ENCODE assay signal across 1 cellular context in genomic region chr2:120546077-120546864, GRCh38.
TF ChIP-seq lines count a peak whose summit lies in the region.

No MANE protein-coding gene starts in this region.

TF ChIP-seq in HepG2, 621 proteins besides CTCF, POLR2A, EP300 and RAD21 (continued from another document and continues in another):
- TF ChIP-seq KDM3A (CRISPR knock-in tag; IDR thresholded peaks at IDR 0.05; ENCODE audit: low read depth) (no peak; the same call in 1 of the 2 replicates), ZSCAN5A (CRISPR knock-in tag; IDR thresholded peaks at IDR 0.05; ENCODE audit: borderline replicate concordance) (peak; percentile 71; the same call in 1 of the 2 replicates), ATF7-NPFF (CRISPR knock-in tag; IDR thresholded peaks at IDR 0.05; ENCODE audit: low read depth) (peak; percentile 33), PHF21A (CRISPR knock-in tag; IDR thresholded peaks at IDR 0.05) (peak; percentile 92), IRF1 (CRISPR knock-in tag; IDR thresholded peaks at IDR 0.05; ENCODE audit: low read depth) (0 out of 2 replicates have a peak, but pooled peaks have one; percentile 83), ZNF577 (CRISPR knock-in tag; IDR thresholded peaks at IDR 0.05; ENCODE audit: borderline replicate concordance, low read depth) (no peak), ZNF580 (CRISPR knock-in tag; IDR thresholded peaks at IDR 0.05; ENCODE audit: borderline replicate concordance, low read depth) (peak; percentile 80; the same call in 1 of the 2 replicates), ZNF709 (CRISPR knock-in tag; IDR thresholded peaks at IDR 0.05) (peak; percentile 94), ATRX (CRISPR knock-in tag; IDR thresholded peaks at IDR 0.05; ENCODE audit: borderline replicate concordance) (no peak), ZEB1 (IDR thresholded peaks at IDR 0.05; ENCODE audit: insufficient replicate concordance, low read depth) (peak; percentile 50), NAIF1 (CRISPR knock-in tag; IDR thresholded peaks at IDR 0.05; ENCODE audit: borderline replicate concordance) (peak; percentile 84; the same call in 1 of the 2 replicates), ZNF572 (CRISPR knock-in tag; IDR thresholded peaks at IDR 0.05) (no peak), ZNF557 (CRISPR knock-in tag; IDR thresholded peaks at IDR 0.05) (peak; percentile 86; the same call in 1 of the 2 replicates), ZBTB38 (CRISPR knock-in tag; IDR thresholded peaks at IDR 0.05) (peak; percentile 99), ZNF558 (CRISPR knock-in tag; IDR thresholded peaks at IDR 0.05; ENCODE audit: borderline replicate concordance) (no peak), THAP7 (CRISPR knock-in tag; IDR thresholded peaks at IDR 0.05) (no peak; the same call in 1 of the 2 replicates), ZNF547 (CRISPR knock-in tag; IDR thresholded peaks at IDR 0.05) (peak; percentile 70), ZNF17 (CRISPR knock-in tag; IDR thresholded peaks at IDR 0.05) (0 out of 2 replicates have a peak, but pooled peaks have one; percentile 41), ZSCAN29 (CRISPR knock-in tag; conservative IDR thresholded peaks at IDR 0.05) (peak; percentile 96), ZNF788 (CRISPR knock-in tag; IDR thresholded peaks at IDR 0.05; ENCODE audit: borderline replicate concordance) (peak; percentile 94), AHDC1 (CRISPR knock-in tag; IDR thresholded peaks at IDR 0.05; ENCODE audit: borderline replicate concordance) (peak; percentile 91), THAP11 (CRISPR knock-in tag; IDR thresholded peaks at IDR 0.05) (peak; percentile 13; the same call in 1 of the 2 replicates), THAP9 (CRISPR knock-in tag; IDR thresholded peaks at IDR 0.05; ENCODE audit: borderline replicate concordance) (peak; percentile 70; the same call in 1 of the 2 replicates), KDM4B (CRISPR knock-in tag; IDR thresholded peaks at IDR 0.05) (peak; percentile 51; the same call in 1 of the 2 replicates), ZNF691 (CRISPR knock-in tag; IDR thresholded peaks at IDR 0.05; ENCODE audit: borderline replicate concordance, low read depth) (peak; percentile 94), ETV6 (CRISPR knock-in tag; conservative IDR thresholded peaks at IDR 0.05) (no peak; the same call in 1 of the 2 replicates), ZBTB3 (CRISPR knock-in tag; IDR thresholded peaks at IDR 0.05; ENCODE audit: borderline replicate concordance, low read depth) (peak; percentile 98), MXD1 (CRISPR knock-in tag; IDR thresholded peaks at IDR 0.05) (peak; percentile 63; the same call in 1 of the 2 replicates), ZBTB42 (CRISPR knock-in tag; IDR thresholded peaks at IDR 0.05) (peak; percentile 98), ZNF503 (CRISPR knock-in tag; IDR thresholded peaks at IDR 0.05) (peak; percentile 74; the same call in 1 of the 2 replicates), CREB1 (IDR thresholded peaks at IDR 0.05) (peak; percentile 93), CREB1 (CRISPR knock-in tag; IDR thresholded peaks at IDR 0.05) (peak; percentile 87), ATF3 (CRISPR knock-in tag; IDR thresholded peaks at IDR 0.05) (peak; percentile 98), CREM (IDR thresholded peaks at IDR 0.05) (peak; percentile 87), CREM (CRISPR knock-in tag; IDR thresholded peaks at IDR 0.05) (no peak), HNRNPH1 (optimal IDR thresholded peaks at IDR 0.05; ENCODE audit: low read depth, low read length) (no peak), STAT6 (CRISPR knock-in tag; IDR thresholded peaks at IDR 0.05; ENCODE audit: borderline replicate concordance) (0 out of 2 replicates have a peak, but pooled peaks have one; percentile 46), RBAK (CRISPR knock-in tag; IDR thresholded peaks at IDR 0.05) (peak; percentile 49), PHF20 (CRISPR knock-in tag; IDR thresholded peaks at IDR 0.05) (peak; percentile 37; the same call in 1 of the 2 replicates), JUNB (CRISPR knock-in tag; IDR thresholded peaks at IDR 0.05; ENCODE audit: borderline replicate concordance) (0 out of 2 replicates have a peak, but pooled peaks have one; percentile 67), TEAD3 (CRISPR knock-in tag; optimal IDR thresholded peaks at IDR 0.05; ENCODE audit: borderline replicate concordance) (peak; percentile 95), RFXANK (CRISPR knock-in tag; IDR thresholded peaks at IDR 0.05) (peak; percentile 91), ZNF792 (CRISPR knock-in tag; IDR thresholded peaks at IDR 0.05) (no peak; the same call in 1 of the 2 replicates), FOXA1 (IDR thresholded peaks at IDR 0.05) (no peak), FOXA1 (CRISPR knock-in tag; IDR thresholded peaks at IDR 0.05) (peak; percentile 58; the same call in 1 of the 2 replicates), ZNF354B (CRISPR knock-in tag; IDR thresholded peaks at IDR 0.05) (peak; percentile 62; the same call in 1 of the 2 replicates), POLR2AphosphoS5 (IDR thresholded peaks at IDR 0.05; ENCODE audit: low read depth, low read length) (peak; percentile 44; the same call in 1 of the 2 replicates)
